In the genomic region with DNA sequence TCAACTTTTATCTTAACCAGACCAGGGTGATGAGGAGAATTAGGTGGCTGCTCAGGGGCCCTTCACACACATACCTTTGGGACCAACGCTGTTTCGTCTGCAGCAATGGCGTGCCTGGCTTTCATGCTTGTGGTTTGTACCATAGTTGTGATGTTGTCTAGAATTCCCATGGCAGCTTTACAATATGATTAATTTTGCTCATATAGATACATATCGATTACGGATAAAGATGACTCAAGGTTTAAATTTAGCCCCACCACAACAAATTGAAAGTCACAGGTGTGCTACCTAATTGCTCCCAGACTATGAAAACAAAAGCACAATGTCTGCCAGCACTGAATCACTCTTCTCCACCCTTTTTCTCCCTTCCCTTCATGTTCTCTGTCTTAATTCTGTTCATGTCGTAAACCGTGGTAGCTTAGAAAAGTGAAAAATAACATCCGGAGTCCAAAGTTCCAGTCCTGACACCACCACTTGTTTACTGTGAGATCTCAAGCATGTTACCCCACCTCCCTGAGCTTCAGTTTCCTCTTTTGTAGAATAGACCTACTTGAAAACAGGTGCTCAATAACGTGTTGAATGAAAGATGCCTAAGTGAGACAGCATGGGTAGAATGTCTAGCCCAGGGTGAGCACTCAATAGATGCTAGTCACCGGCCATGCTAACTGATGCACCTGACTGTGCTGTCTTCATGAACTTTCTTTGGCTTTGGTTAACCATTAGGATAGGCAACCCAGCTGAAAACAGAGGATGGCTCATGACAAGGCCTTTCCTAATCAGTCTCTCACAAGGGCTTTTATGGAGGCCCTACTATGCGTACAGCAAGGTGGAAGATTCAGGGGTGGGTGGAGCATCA, we compare ENCODE assay signal across 10 cellular contexts. TPM values are rescaled to one million over a fixed set of nuclear protein-coding genes. Genes with fewer than 3 reads are reported as not detected.
A peak's percentile ranks its signal among the peaks of the same experiment; 100 is the strongest.
DNase-seq lines count a peak whose midpoint lies in the region; ATAC-seq and TF ChIP-seq lines count a peak whose summit lies in the region.
"Had no signal": no experiment of that assay in that cellular context is flagged by ENCODE, and none has a peak within 500 bp of the region (broad histone marks: within the 10 kb centered on the region; RNA-seq: fewer than 3 reads in every experiment).

No MANE protein-coding gene starts in this region.

- H3K27ac ChIP-seq in transverse colon (peak overlapping the region; percentile 63 to 78 (median 70)), body of pancreas (no peak overlapping the region)

- H3K27me3 ChIP-seq in transverse colon (no peaks in the 10 kb centered on the region), body of pancreas (no peaks in the 10 kb centered on the region)

- H3K4me3 ChIP-seq in transverse colon (no peak overlapping the region), body of pancreas (no peak overlapping the region)

- TF ChIP-seq POLR2A in transverse colon (IDR thresholded peaks at IDR 0.05) (no peak), body of pancreas (IDR thresholded peaks at IDR 0.05) (no peak)

- ATAC-seq in activated CD4-positive, CD25-positive, alpha-beta regulatory T cell treated with anti-CD3 and anti-CD28 coated beads, Interleukin-2, amount 50 U/mL, for 24 hours: peak; percentile 56 to 61
- ATAC-seq in HG02763 (IDR thresholded peaks at IDR 0.05; ENCODE audit: unreplicated experiment) (peak; percentile 68), body of pancreas (no peak)
- ATAC-seq: Right ventricle myocardium inferior had no signal

- TF ChIP-seq EP300 in transverse colon (IDR thresholded peaks at IDR 0.05; ENCODE audit: low read depth): no peak

- peak overlapping the region in 3 of 4 donors; percentile 26 to 93 (median 86) for H3K4me3 Mint-ChIP-seq in IgD-negative memory B cell

- intact Hi-C loops in transverse colon (cut with DNase I; ENCODE audit: low total_unique reads) (no loop called here), body of pancreas (cut with DNase I) (no loop called here)

- DNase-seq in activated CD4-positive, CD25-positive, alpha-beta regulatory T cell (lab: John Stamatoyannopoulos, UW): no peak
- no peak for DNase-seq in transverse colon
- DNase-seq in A172 (ENCODE audit: low spot score): no peak
- no peak for DNase-seq in body of pancreas
- no peak for DNase-seq in activated T-cell treated with anti-CD3 and anti-CD28 coated beads for 4 hours
- DNase-seq: cerebellar nuclear complex had no signal

- no peaks in the 10 kb centered on the region for H3K36me3 ChIP-seq in transverse colon
- no peaks in the 10 kb centered on the region for H3K36me3 ChIP-seq in body of pancreas (replicated peaks in 1 of 2; ENCODE audit: insufficient read depth in 1 of 2, low read depth in 2 of 2)

- peaks cover 0 to 52% (median 21%) of the 10 kb centered on the region in 4 donors for H3K4me1 ChIP-seq in transverse colon
- peaks cover 21% of the 10 kb centered on the region for H3K4me1 ChIP-seq in body of pancreas

- H3K27ac Mint-ChIP-seq in IgD-negative memory B cell: peak overlapping the region; percentile 82 to 93 (median 85)

- H3K9me3 ChIP-seq in transverse colon (no peaks in the 10 kb centered on the region), body of pancreas (no peaks in the 10 kb centered on the region)

- no peaks in the 10 kb centered on the region for H3K9me3 Mint-ChIP-seq in IgD-negative memory B cell

- H3K4me1 Mint-ChIP-seq in IgD-negative memory B cell: peaks cover 46 to 47% (median 47%) of the 10 kb centered on the region in 3 donors

- peaks cover 1% of the 10 kb centered on the region for H3K27me3 Mint-ChIP-seq in IgD-negative memory B cell

- no peak for TF ChIP-seq CTCF in transverse colon (IDR thresholded peaks at IDR 0.05)
- no peak for TF ChIP-seq CTCF in body of pancreas (IDR thresholded peaks at IDR 0.05)

- peaks cover 7% of the 10 kb centered on the region for H3K36me3 Mint-ChIP-seq in IgD-negative memory B cell

- in situ Hi-C loops in transverse colon (cut with MboI; ENCODE audit: low pct_ligation_motif_present in 1 of 4, low pct_unique_long_range_greater_than_20kb in 1 of 4, low sequenced_read_pairs in 3 of 4): no loop called here

- 44 to 49% methylated on average over 7 to 11 of the region's 11 CpGs for WGBS in transverse colon (ENCODE audit: low coverage in 1 of 2), 2 donors
- 84 to 85% methylated on average over 11 of the region's 11 CpGs for WGBS in body of pancreas, 2 donors

RNA-seq across cellular contexts. Expression of a gene that starts 22.1 kb away (rescaled TPM):
- polyA plus RNA-seq in IgD-negative memory B cell: 217 TPM
- total RNA-seq in transverse colon: 100 to 1,000 TPM; 315 to 440 (median 376) TPM
- 73.6 and 82.2 TPM in 2 replicates for total RNA-seq in A172 (2014; rRNA removed; shearing (Covaris generic))
- total RNA-seq in body of pancreas: 100 to 1,000 TPM; 320 to 712 TPM

Comparison
In these comparisons a context has a peak if more than half of its experiments do, and no peak if none do; other contexts are left out.
1. H3K27ac ChIP-seq: peak in transverse colon (4 of 4); none in body of pancreas (0 of 4).